8 cellular contexts compared by ENCODE assay signal in the genomic region with DNA sequence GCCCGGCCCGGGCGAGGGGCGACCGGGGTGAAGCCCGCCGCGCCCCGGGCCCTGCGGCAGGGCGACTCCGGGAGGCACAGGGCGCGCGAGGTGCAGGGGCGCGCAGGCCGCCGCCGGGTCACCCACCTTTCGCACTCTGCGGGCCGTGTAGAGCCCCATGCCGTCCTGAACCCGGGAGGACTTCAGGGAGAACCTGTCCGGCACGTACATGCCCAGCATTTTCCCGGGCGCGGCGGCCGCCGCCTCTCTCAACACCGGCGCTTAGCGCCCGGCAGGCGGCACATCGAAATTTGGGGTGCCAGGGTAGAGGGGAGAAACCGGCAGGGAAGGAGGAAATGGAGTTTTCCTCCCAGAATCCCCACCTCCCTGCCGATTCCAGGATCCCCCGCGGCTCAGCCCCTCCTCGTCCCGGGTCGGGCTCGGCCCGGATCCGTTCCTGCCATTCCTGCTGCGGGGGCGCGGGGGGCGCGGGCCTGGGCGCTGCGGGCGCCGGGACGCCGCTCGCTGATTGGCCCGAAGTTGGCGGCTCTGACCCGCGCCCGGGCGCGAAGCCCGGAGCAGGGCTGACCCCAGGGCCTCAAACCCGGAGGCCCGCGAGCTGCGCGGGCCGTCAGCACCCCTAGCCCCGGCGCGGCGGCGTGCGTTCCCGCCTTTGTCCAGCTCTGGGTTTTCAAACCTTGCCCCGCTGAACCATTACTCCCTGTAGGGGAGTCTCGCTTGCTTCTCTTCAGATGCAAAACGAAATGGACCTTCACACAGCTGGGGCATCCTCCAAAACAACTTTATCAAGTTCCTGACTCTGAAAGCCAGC. TPM values are rescaled to one million over a fixed set of nuclear protein-coding genes. Genes with fewer than 3 reads are reported as not detected.
DNase-seq lines count a peak whose midpoint lies in the region; TF ChIP-seq lines count a peak whose summit lies in the region.

TSS of gene PRDM5 (minus strand) at position 337 of the 811 bp plus-strand sequence. CDS start at position 219, 118 bp downstream.

- H3K27ac ChIP-seq in muscle layer of duodenum (ENCODE audit: low read length) = peak within 1 kb of the TSS; percentile 88
- H3K27ac ChIP-seq in temporal lobe (ENCODE audit: low read depth, low read length) = peak within 1 kb of the TSS; percentile 61

- no peaks in the 10 kb centered on the region for H3K9me3 ChIP-seq in muscle layer of duodenum (ENCODE audit: control insufficient read depth in 1 of 2, low read length in 2 of 2)

- H3K36me3 ChIP-seq in muscle layer of duodenum (ENCODE audit: control insufficient read depth in 1 of 2, insufficient read depth in 2 of 2, low read length in 2 of 2) = no peaks in the 10 kb centered on the region

- peaks cover 3 to 30% of the 10 kb centered on the region in 2 donors for H3K4me1 ChIP-seq in muscle layer of duodenum (ENCODE audit: control insufficient read depth in 1 of 2, insufficient read depth in 2 of 2, low read length in 2 of 2)

- peak within 1 kb of the TSS; percentile 66 for H3K4me3 ChIP-seq in fibroblast of pulmonary artery (replicated peaks; ENCODE audit: low read depth, low read length)
- H3K4me3 ChIP-seq in muscle layer of duodenum (ENCODE audit: low read depth in 1 of 2, low read length in 2 of 2) = peak within 1 kb of the TSS; percentile 73 to 75

- peak; percentile 21 for TF ChIP-seq CTCF in fibroblast of pulmonary artery (IDR thresholded peaks at IDR 0.05; ENCODE audit: low read length, missing control alignments)

- in situ Hi-C loops in G401 (cut with HindIII; ENCODE audit: low sequenced_read_pairs) = no loop called here

- DNase-seq in G401 (ENCODE audit: low spot score) (peak; percentile 19), NCI-H226 (peak; percentile 21), fibroblast of pulmonary artery (ENCODE audit: low read depth) (peak; percentile 60), NAMALWA (ENCODE audit: low spot score) (no peak), DMS153 treated with DMSO at 0.1 percent for 48 hours (lab: John Stamatoyannopoulos, UW; ENCODE audit: unreplicated experiment) (no peak)
- DNase-seq in activated effector memory CD4-positive, alpha-beta T cell treated with anti-CD3 and anti-CD28 coated beads, Interleukin-2, amount 50 U/mL, for 16 hours = peak; percentile 65

- H3K27me3 ChIP-seq in muscle layer of duodenum (ENCODE audit: low read depth, low read length) = no peaks in the 10 kb centered on the region

RNA-seq across cellular contexts. Expression of gene PRDM5, which starts in this region (rescaled TPM):
- total RNA-seq in G401 (2014; rRNA removed; shearing (Covaris generic)) = 5.3 and 7.3 TPM in 2 replicates
- total RNA-seq in temporal lobe = 11.8 TPM

Comparison
In these comparisons a context has a peak if more than half of its experiments do, and no peak if none do; other contexts are left out.
1. DNase-seq: peak in G401 (single experiment), NCI-H226 (single experiment), activated effector memory CD4-positive, alpha-beta T cell treated with anti-CD3 and anti-CD28 coated beads, Interleukin-2, amount 50 U/mL, for 16 hours (single experiment) and fibroblast of pulmonary artery (single experiment); none in NAMALWA (single experiment) and DMS153 treated with DMSO at 0.1 percent for 48 hours (single experiment).